ENCODE assay signal across 20 cellular contexts in the genomic region with DNA sequence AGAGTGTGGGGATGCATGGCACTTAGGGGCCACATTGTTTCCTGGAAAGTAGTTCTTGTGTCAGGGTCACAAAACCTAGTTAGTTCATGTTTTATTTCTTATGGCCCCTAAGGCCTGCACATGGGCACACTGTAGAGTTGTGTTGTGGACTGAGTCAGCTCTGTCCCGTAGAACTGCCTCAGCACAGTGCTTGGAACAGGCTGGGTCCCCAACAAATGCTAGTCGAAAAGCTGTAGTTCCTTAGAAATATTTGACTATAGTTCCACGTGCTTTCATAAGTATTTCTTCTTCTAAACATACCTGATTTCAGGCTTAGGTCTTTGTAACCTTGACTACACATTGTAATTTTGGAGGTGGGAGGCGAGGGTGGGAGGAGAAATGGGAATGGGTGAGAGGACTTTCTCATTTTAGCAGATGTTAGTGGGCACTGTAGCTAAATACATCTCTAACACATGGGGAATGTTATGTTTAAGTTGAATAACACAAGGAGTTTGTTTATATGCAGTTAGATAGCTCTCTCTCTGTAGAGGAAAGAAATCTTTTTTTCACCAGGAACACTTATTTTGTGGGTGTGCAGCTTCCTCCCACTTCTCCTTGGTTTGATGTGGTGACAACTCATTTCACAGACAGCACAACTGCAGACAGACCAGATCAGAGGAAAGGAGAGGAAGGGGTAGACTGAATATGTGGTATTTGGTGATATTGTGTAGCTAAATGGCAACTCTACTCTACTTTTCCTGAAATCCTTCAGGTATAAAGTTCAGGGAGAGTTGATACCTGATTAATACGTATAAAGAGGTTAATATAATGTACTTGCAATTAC. TPM values are rescaled to one million over a fixed set of nuclear protein-coding genes. Genes with fewer than 3 reads are reported as not detected.
A peak's percentile ranks its signal among the peaks of the same experiment; 100 is the strongest.
DNase-seq lines count a peak whose midpoint lies in the region; ATAC-seq and TF ChIP-seq lines count a peak whose summit lies in the region.
"Had no signal": no experiment of that assay in that cellular context is flagged by ENCODE, and none has a peak within 500 bp of the region (broad histone marks: within the 10 kb centered on the region; RNA-seq: fewer than 3 reads in every experiment).

No MANE protein-coding gene starts in this region.

- ATAC-seq in CD4-positive, alpha-beta T cell (ENCODE audit: poor library complexity), result peak; percentile 89
- ATAC-seq in activated CD8-positive, alpha-beta T cell treated with anti-CD3 and anti-CD28 coated beads for 36 hours, result peak; percentile 66
- no peak for ATAC-seq in lower lobe of right lung
- ATAC-seq: activated CD4-positive, CD25-positive, alpha-beta regulatory T cell treated with anti-CD3 and anti-CD28 coated beads, Interleukin-2, amount 50 U/mL, for 24 hours had no signal

- peak overlapping the region; percentile 39 for H3K27ac Mint-ChIP-seq in activated CD4-positive, alpha-beta T cell treated with anti-CD3 and anti-CD28 coated beads, Interleukin-2, amount 10 ng/mL, durations not matched to agents 24 days and 14 days
- H3K27ac Mint-ChIP-seq in CD4-positive, alpha-beta T cell, result peak overlapping the region; percentile 57
- H3K27ac Mint-ChIP-seq in activated CD8-positive, alpha-beta T cell treated with anti-CD3 and anti-CD28 coated beads for 36 hours, result no peak overlapping the region

- H3K4me3 ChIP-seq in MG63 (no peak overlapping the region), lower lobe of right lung (no peak overlapping the region)

- peak; percentile 77 for DNase-seq in activated CD4-positive, alpha-beta T cell treated with anti-CD3 and anti-CD28 coated beads, Interleukin-2, amount 10 ng/mL, durations not matched to agents 24 days and 14 days
- no peak for DNase-seq in activated CD4-positive, alpha-beta T cell treated with anti-CD3 and anti-CD28 coated beads for 1 hour
- DNase-seq in CD4-positive, alpha-beta T cell, result peak in 3 of 10 experiments; percentile 0 to 18 (median 3)
- DNase-seq in activated CD8-positive, alpha-beta T cell treated with anti-CD3 and anti-CD28 coated beads for 36 hours, result peak; percentile 3
- DNase-seq in inferior parietal cortex (ENCODE audit: extremely low spot score) (peak; percentile 22), MG63 (no peak), lower lobe of right lung (no peak), DMS 273 (lab: John Stamatoyannopoulos, UW; ENCODE audit: unreplicated experiment) (no peak)
- DNase-seq: 8988T; DMS53; GF-D8; kidney glomerular epithelial cell; MV-4-11; NCI-H146; SHP77 treated with DMSO at 0.1 percent for 48 hours; stimulated activated CD8-positive, alpha-beta memory T cell treated with anti-CD3 and anti-CD28 coated beads, Interleukin-4, amount 100 ng/mL, for 48 hours; SW 1271; trophoblast cell had no signal

- H3K9me3 ChIP-seq in CD4-positive, alpha-beta T cell (ENCODE audit: control insufficient read depth, low read length), result no peaks in the 10 kb centered on the region
- no peaks in the 10 kb centered on the region for H3K9me3 ChIP-seq in MG63
- no peaks in the 10 kb centered on the region for H3K9me3 ChIP-seq in lower lobe of right lung

- H3K4me1 ChIP-seq in lower lobe of right lung, result no peaks in the 10 kb centered on the region

- H3K36me3 ChIP-seq in MG63, result no peaks in the 10 kb centered on the region
- H3K36me3 ChIP-seq in lower lobe of right lung, result no peaks in the 10 kb centered on the region

- no peaks in the 10 kb centered on the region for H3K36me3 Mint-ChIP-seq in activated CD4-positive, alpha-beta T cell treated with anti-CD3 and anti-CD28 coated beads, Interleukin-2, amount 10 ng/mL, durations not matched to agents 24 days and 14 days (ENCODE audit: low read depth)
- H3K36me3 Mint-ChIP-seq in CD4-positive, alpha-beta T cell (ENCODE audit: low read depth), result no peaks in the 10 kb centered on the region
- no peaks in the 10 kb centered on the region for H3K36me3 Mint-ChIP-seq in activated CD8-positive, alpha-beta T cell treated with anti-CD3 and anti-CD28 coated beads for 36 hours (ENCODE audit: low read depth)

- intact Hi-C loops in activated CD4-positive, alpha-beta T cell treated with anti-CD3 and anti-CD28 coated beads, Interleukin-2, amount 10 ng/mL, durations not matched to agents 24 days and 14 days (cut with micrococcal nuclease), result loop anchor here (1.0 kb wide), 1 partner anchor 26 kb away; no protein-coding TSS in a partner anchor
- intact Hi-C loops in CD4-positive, alpha-beta T cell (cut with DNase I, micrococcal nuclease), result no loop called here
- intact Hi-C loops in activated CD8-positive, alpha-beta T cell treated with anti-CD3 and anti-CD28 coated beads for 36 hours (cut with micrococcal nuclease), result no loop called here
- intact Hi-C loops in lower lobe of right lung (cut with DNase I), result no loop called here

- H3K4me1 Mint-ChIP-seq in activated CD4-positive, alpha-beta T cell treated with anti-CD3 and anti-CD28 coated beads, Interleukin-2, amount 10 ng/mL, durations not matched to agents 24 days and 14 days, result peaks cover 24% of the 10 kb centered on the region
- H3K4me1 Mint-ChIP-seq in CD4-positive, alpha-beta T cell (ENCODE audit: low read depth), result peaks cover 38% of the 10 kb centered on the region
- H3K4me1 Mint-ChIP-seq in activated CD8-positive, alpha-beta T cell treated with anti-CD3 and anti-CD28 coated beads for 36 hours (ENCODE audit: low read depth), result peaks cover 21% of the 10 kb centered on the region

- peak overlapping the region; percentile 47 for H3K4me3 Mint-ChIP-seq in activated CD4-positive, alpha-beta T cell treated with anti-CD3 and anti-CD28 coated beads, Interleukin-2, amount 10 ng/mL, durations not matched to agents 24 days and 14 days
- H3K4me3 Mint-ChIP-seq in CD4-positive, alpha-beta T cell, result peak overlapping the region; percentile 63
- no peak overlapping the region for H3K4me3 Mint-ChIP-seq in activated CD8-positive, alpha-beta T cell treated with anti-CD3 and anti-CD28 coated beads for 36 hours

- TF ChIP-seq CTCF in CD4-positive, alpha-beta T cell (IDR thresholded peaks at IDR 0.05), result no peak
- TF ChIP-seq CTCF in activated CD8-positive, alpha-beta T cell treated with anti-CD3 and anti-CD28 coated beads for 36 hours (IDR thresholded peaks at IDR 0.05), result no peak
- no peak for TF ChIP-seq CTCF in lower lobe of right lung (IDR thresholded peaks at IDR 0.05)

- CTCF ChIA-PET in CD4-positive, alpha-beta T cell (lab: Charles Lee), result no interaction called here
- CTCF ChIA-PET in activated CD8-positive, alpha-beta T cell treated with anti-CD3 and anti-CD28 coated beads for 36 hours (lab: Charles Lee), result no interaction called here

- no peak overlapping the region for H3K27ac ChIP-seq in CD4-positive, alpha-beta T cell (ENCODE audit: low read depth, low read length)
- H3K27ac ChIP-seq in lower lobe of right lung, result no peak overlapping the region

- POLR2A ChIA-PET in CD4-positive, alpha-beta T cell (lab: Charles Lee), result interaction anchor here (0.6 to 1.9 kb wide), 6 partner anchors 23 to 171 kb away, joined by 3 to 20 read pairs (median 4); a partner anchor contains a TSS
- POLR2A ChIA-PET in activated CD8-positive, alpha-beta T cell treated with anti-CD3 and anti-CD28 coated beads for 36 hours (lab: Charles Lee), result interaction anchor here (0.6 to 1.4 kb wide), 2 partner anchors 17 to 140 kb away, joined by 3 to 4 read pairs; no protein-coding TSS in a partner anchor

- no peaks in the 10 kb centered on the region for H3K9me3 Mint-ChIP-seq in activated CD4-positive, alpha-beta T cell treated with anti-CD3 and anti-CD28 coated beads, Interleukin-2, amount 10 ng/mL, durations not matched to agents 24 days and 14 days
- no peaks in the 10 kb centered on the region for H3K9me3 Mint-ChIP-seq in CD4-positive, alpha-beta T cell
- no peaks in the 10 kb centered on the region for H3K9me3 Mint-ChIP-seq in activated CD8-positive, alpha-beta T cell treated with anti-CD3 and anti-CD28 coated beads for 36 hours

- H3K27me3 ChIP-seq in CD4-positive, alpha-beta T cell (ENCODE audit: control insufficient read depth, insufficient read depth, low read length), result no peaks in the 10 kb centered on the region
- no peaks in the 10 kb centered on the region for H3K27me3 ChIP-seq in MG63
- H3K27me3 ChIP-seq in lower lobe of right lung (ENCODE audit: low read depth), result no peaks in the 10 kb centered on the region

- peaks cover 5% of the 10 kb centered on the region for H3K27me3 Mint-ChIP-seq in activated CD4-positive, alpha-beta T cell treated with anti-CD3 and anti-CD28 coated beads, Interleukin-2, amount 10 ng/mL, durations not matched to agents 24 days and 14 days
- peaks cover 18% of the 10 kb centered on the region for H3K27me3 Mint-ChIP-seq in CD4-positive, alpha-beta T cell
- H3K27me3 Mint-ChIP-seq in activated CD8-positive, alpha-beta T cell treated with anti-CD3 and anti-CD28 coated beads for 36 hours, result peaks cover 24% of the 10 kb centered on the region

RNA-seq across cellular contexts. Expression of a gene that starts 39.5 kb away (rescaled TPM):
- 3.3 and 3.8 TPM in 2 replicates for total RNA-seq in activated CD4-positive, alpha-beta T cell treated with anti-CD3 and anti-CD28 coated beads, Interleukin-2, amount 10 ng/mL, durations not matched to agents 24 days and 14 days
- total RNA-seq in CD4-positive, alpha-beta T cell, result 1 to 10 TPM; 1.3 TPM
- 1 to 10 TPM; 1.4 to 2.0 TPM for total RNA-seq in activated CD8-positive, alpha-beta T cell treated with anti-CD3 and anti-CD28 coated beads for 36 hours
- total RNA-seq in MG63 (2014; rRNA removed; shearing (Covaris generic); ENCODE audit: low replicate concordance), result 0.27 and 2.6 TPM in 2 replicates
- total RNA-seq in lower lobe of right lung, result 3.7 TPM
- total RNA-seq: HT1080 had no signal

Comparison
In these comparisons a context has a peak if more than half of its experiments do, and no peak if none do; other contexts are left out.
1. DNase-seq: peak in activated CD4-positive, alpha-beta T cell treated with anti-CD3 and anti-CD28 coated beads, Interleukin-2, amount 10 ng/mL, durations not matched to agents 24 days and 14 days (single experiment), activated CD8-positive, alpha-beta T cell treated with anti-CD3 and anti-CD28 coated beads for 36 hours (single experiment) and inferior parietal cortex (single experiment); none in activated CD4-positive, alpha-beta T cell treated with anti-CD3 and anti-CD28 coated beads for 1 hour (single experiment), MG63 (single experiment), lower lobe of right lung (single experiment) and DMS 273 (single experiment).
2. ATAC-seq: peak in CD4-positive, alpha-beta T cell (single experiment) and activated CD8-positive, alpha-beta T cell treated with anti-CD3 and anti-CD28 coated beads for 36 hours (single experiment); none in lower lobe of right lung (0 of 2).